In the genomic region with DNA sequence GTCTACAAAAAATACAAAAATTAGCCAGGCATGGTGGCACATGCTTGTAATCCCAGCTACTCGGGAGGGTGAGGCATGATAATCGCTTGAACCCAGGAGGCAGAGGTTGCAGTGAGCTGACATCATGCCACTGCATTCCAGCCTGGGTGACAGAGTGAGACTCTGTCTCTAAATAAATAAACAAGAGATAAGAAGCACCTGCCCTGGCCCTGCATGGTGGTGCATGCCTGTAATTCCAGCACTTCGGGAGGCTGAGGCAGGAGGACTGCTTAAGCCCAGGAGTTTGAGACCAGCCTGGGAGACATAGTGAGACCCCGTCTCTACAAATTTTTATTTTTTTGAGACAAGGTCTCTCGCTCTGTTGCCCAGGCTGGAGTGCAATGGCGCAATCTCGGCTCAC, we compare ENCODE assay signal across 7 cellular contexts.
DNase-seq lines count a peak whose midpoint lies in the region; ATAC-seq, FAIRE-seq and TF ChIP-seq lines count a peak whose summit lies in the region.
"Not testable (repeated sequence)": the region's sequence is repeated elsewhere in the genome, so short reads cannot be mapped to it uniquely, and the experiment has no call there.

No MANE protein-coding gene starts in this region.

- CTCF ChIA-PET in Caco-2 (lab: Charles Lee); HEK293 (lab: Yijun Ruan, JAX); Panc1 (lab: Charles Lee); K562 (lab: Yijun Ruan, JAX; ENCODE audit: low intra/inter-chr PET ratio); HepG2 (lab: Yijun Ruan, JAX; ENCODE audit: low intra/inter-chr PET ratio, low total read pairs): not testable (repeated sequence)

- peak; percentile 58 to 61 for DNase-seq in Caco-2
- DNase-seq in Panc1 (ENCODE audit: low read depth, low spot score); K562 (ENCODE audit: extremely low read depth in 1 of 4, low spot score in 3 of 4); memory B cell (ENCODE audit: low spot score in 2 of 2): not testable (repeated sequence)
- peak; percentile 16 for DNase-seq in HepG2 (ENCODE audit: low spot score)
- DNase-seq in trophoblast cell = peak; percentile 75 to 79

- H2BK120ac ChIP-seq in trophoblast cell (ENCODE audit: insufficient read depth, low read length, poor library complexity) = not testable (repeated sequence)

- not testable (repeated sequence) for H3K9me3 Mint-ChIP-seq in Caco-2 (ENCODE audit: unreplicated experiment); memory B cell

- H3K27ac ChIP-seq in HEK293 (ENCODE audit: extremely low read depth, low read depth, low read length); Panc1 (ENCODE audit: low read length); K562 (ENCODE audit: extremely low read depth, low read depth, low read length); HepG2 (ENCODE audit: extremely low read length, insufficient read depth, low read length); trophoblast cell (ENCODE audit: low read depth, low read length): not testable (repeated sequence)

- H2AK5ac ChIP-seq in trophoblast cell (ENCODE audit: low read length) = not testable (repeated sequence)

- ATAC-seq in Panc1 = 0 out of 2 replicates have a peak, but pooled peaks have one; percentile 44
- not testable (repeated sequence) for ATAC-seq in K562; memory B cell (ENCODE audit: low read depth)
- ATAC-seq in HepG2 = peak; percentile 74

- H3K4me3 Mint-ChIP-seq in Caco-2 (ENCODE audit: unreplicated experiment); memory B cell: not testable (repeated sequence)

- H3K23ac ChIP-seq in trophoblast cell (ENCODE audit: low read length) = not testable (repeated sequence)

- H3K79me1 ChIP-seq in trophoblast cell (ENCODE audit: low read length) = not testable (repeated sequence)

- H3K27me3 ChIP-seq in Caco-2 (replicated peaks; ENCODE audit: control insufficient read depth, insufficient read depth, low read length); Panc1 (ENCODE audit: control insufficient read depth, insufficient read depth, low read length); K562 (ENCODE audit: control insufficient read depth in 2 of 2, insufficient read depth in 2 of 2, low read length in 2 of 2); HepG2 (ENCODE audit: control insufficient read depth in 1 of 2, insufficient read depth in 2 of 2, low read length in 2 of 2); trophoblast cell (ENCODE audit: insufficient read depth, low read length): not testable (repeated sequence)

- H3K9me3 ChIP-seq in Caco-2; HEK293 (ENCODE audit: control insufficient read depth, insufficient read depth, low read depth, low read length); Panc1 (ENCODE audit: control insufficient read depth, insufficient read depth, low read depth, low read length); K562 (replicated peaks; ENCODE audit: control insufficient read depth, insufficient read depth, low read depth, low read length); HepG2 (ENCODE audit: low read length); trophoblast cell (ENCODE audit: insufficient read depth, low read depth, low read length): not testable (repeated sequence)

- H3K9me1 ChIP-seq in K562 (ENCODE audit: control insufficient read depth, insufficient read depth, low read length) = not testable (repeated sequence)

- H3K36me3 ChIP-seq in Caco-2 (ENCODE audit: control insufficient read depth, insufficient read depth, low read length); Panc1 (ENCODE audit: control insufficient read depth, insufficient read depth, low read length); HepG2 (replicated peaks in 1 of 2; ENCODE audit: control insufficient read depth in 1 of 2, insufficient read depth in 2 of 2, low read length in 2 of 2): not testable (repeated sequence)
- H3K36me3 ChIP-seq in HEK293 (ENCODE audit: control insufficient read depth in 2 of 2, insufficient read depth in 1 of 2, low read length in 2 of 2) (peaks cover 17 to 58% of the 10 kb centered on the region in 2 experiments), K562 (ENCODE audit: control insufficient read depth, insufficient read depth, low read length) (peaks cover 29% of the 10 kb centered on the region; the same call in 1 of the 3 replicates), trophoblast cell (ENCODE audit: control insufficient read depth in 1 of 2, insufficient read depth in 2 of 2, low read length in 2 of 2) (peaks cover 12 to 14% of the 10 kb centered on the region in 2 experiments)

- H3K18ac ChIP-seq in trophoblast cell (ENCODE audit: low read length) = not testable (repeated sequence)

- not testable (repeated sequence) for TF ChIP-seq RAD21 in K562 (CRISPR knock-in tag; conservative IDR thresholded peaks at IDR 0.05 in 1 of 2, IDR thresholded peaks at IDR 0.05 in 1 of 2); HepG2 (CRISPR knock-in tag; IDR thresholded peaks at IDR 0.05)

- not testable (repeated sequence) for H3K14ac ChIP-seq in trophoblast cell (ENCODE audit: low read length)

- intact Hi-C loops in Caco-2 (cut with micrococcal nuclease; ENCODE audit: unreplicated experiment); Panc1 (cut with micrococcal nuclease; ENCODE audit: unreplicated experiment); K562 (cut with micrococcal nuclease); HepG2 (cut with micrococcal nuclease; ENCODE audit: unreplicated experiment): not testable (repeated sequence)

- not testable (repeated sequence) for H3K4ac ChIP-seq in trophoblast cell (ENCODE audit: low read depth, low read length)

- H3K4me2 ChIP-seq in K562 (ENCODE audit: insufficient read depth, low read length); HepG2 (ENCODE audit: low read depth, low read length); trophoblast cell (ENCODE audit: low read length): not testable (repeated sequence)

- not testable (repeated sequence) for H3K27ac Mint-ChIP-seq in Caco-2 (ENCODE audit: unreplicated experiment)
- peak overlapping the region; percentile 20 for H3K27ac Mint-ChIP-seq in memory B cell

- H3K27me3 Mint-ChIP-seq in Caco-2 (ENCODE audit: insufficient read depth, unreplicated experiment); memory B cell: not testable (repeated sequence)

- not testable (repeated sequence) for H3K9ac ChIP-seq in K562 (ENCODE audit: insufficient read depth in 1 of 2, low read depth in 2 of 2, low read length in 2 of 2); HepG2 (ENCODE audit: insufficient read depth, low read depth, low read length); trophoblast cell (ENCODE audit: low read length)

- H3K4me1 ChIP-seq in Caco-2; HEK293 (ENCODE audit: control insufficient read depth, insufficient read depth, low read length); Panc1 (ENCODE audit: control insufficient read depth, insufficient read depth, low read length); K562 (replicated peaks in 1 of 2; ENCODE audit: control insufficient read depth in 2 of 2, insufficient read depth in 2 of 2, low read length in 2 of 2); HepG2 (ENCODE audit: insufficient read depth, low read length); trophoblast cell (ENCODE audit: control insufficient read depth in 1 of 2, insufficient read depth in 2 of 2, low read length in 2 of 2): not testable (repeated sequence)

- H3K36me3 Mint-ChIP-seq in Caco-2 (ENCODE audit: insufficient read depth, unreplicated experiment) = peaks cover 42% of the 10 kb centered on the region
- not testable (repeated sequence) for H3K36me3 Mint-ChIP-seq in memory B cell

- not testable (repeated sequence) for H4K20me1 ChIP-seq in K562 (replicated peaks; ENCODE audit: control insufficient read depth, insufficient read depth, low read length); HepG2 (ENCODE audit: insufficient read depth, low read length)

- not testable (repeated sequence) for H4K12ac ChIP-seq in trophoblast cell (ENCODE audit: low read depth, low read length)

- not testable (repeated sequence) for H4K8ac ChIP-seq in trophoblast cell (ENCODE audit: low read depth, low read length)

- in situ Hi-C loops in Panc1 (cut with HindIII; ENCODE audit: low pct_unique_long_range_greater_than_20kb, low sequenced_read_pairs); K562 (cut with MboI); HepG2 (cut with HindIII; ENCODE audit: extremely low pct_ligation_motif_present, low pct_unique_long_range_greater_than_20kb): not testable (repeated sequence)

- H3K79me2 ChIP-seq in K562 (ENCODE audit: control insufficient read depth, insufficient read depth, low read length); HepG2 (ENCODE audit: insufficient read depth, low read length); trophoblast cell (ENCODE audit: control insufficient read depth, insufficient read depth, low read length, poor library complexity): not testable (repeated sequence)

- not testable (repeated sequence) for H3K4me3 ChIP-seq in Caco-2 (ENCODE audit: low read depth, low read length); HEK293 (ENCODE audit: low read depth, low read length); Panc1 (ENCODE audit: low read depth in 2 of 2, low read length in 2 of 2); K562; HepG2 (replicated peaks in 1 of 3; ENCODE audit: insufficient read depth in 1 of 3, low read depth in 2 of 3, low read length in 3 of 3); trophoblast cell (ENCODE audit: low read depth, low read length)

- TF ChIP-seq CTCF in Caco-2 (IDR thresholded peaks at IDR 0.05; ENCODE audit: insufficient read depth in 1 of 2, low read depth in 1 of 2, low read length in 1 of 2, severe bottlenecking in 1 of 2, unreplicated experiment in 1 of 2); HEK293 (tag by site-specific recombination; IDR thresholded peaks at IDR 0.05); Panc1 (IDR thresholded peaks at IDR 0.05); K562 (IDR thresholded peaks at IDR 0.05 in 2 of 3, conservative IDR thresholded peaks at IDR 0.05 in 1 of 3; ENCODE audit: insufficient read depth in 2 of 3, low read depth in 1 of 3, low read length in 3 of 3); HepG2 (CRISPR knock-in tag; IDR thresholded peaks at IDR 0.05): not testable (repeated sequence)

- H2AFZ ChIP-seq in K562 (ENCODE audit: low read depth, low read length); HepG2 (ENCODE audit: low read length); trophoblast cell (ENCODE audit: insufficient read depth, low read length, poor library complexity): not testable (repeated sequence)

- not testable (repeated sequence) for TF ChIP-seq EP300 in K562 (IDR thresholded peaks at IDR 0.05; ENCODE audit: low read length); HepG2 (IDR thresholded peaks at IDR 0.05; ENCODE audit: low read depth in 2 of 2, low read length in 2 of 2)
- peak; percentile 38; the same call in 1 of the 2 replicates for TF ChIP-seq EP300 in HepG2 (CRISPR knock-in tag; IDR thresholded peaks at IDR 0.05; ENCODE audit: borderline replicate concordance)

- POLR2A ChIA-PET in Caco-2 (lab: Charles Lee); HEK293 (lab: Yijun Ruan, JAX); Panc1 (lab: Charles Lee); K562 (lab: Yijun Ruan, JAX); HepG2 (lab: Yijun Ruan, JAX): not testable (repeated sequence)

- BruUV-seq in Caco-2 (replicated peaks; lab: Mats Ljungman, UMichigan); Panc1 (replicated peaks; lab: Mats Ljungman, UMichigan); K562 (replicated peaks; lab: Mats Ljungman, UMichigan); HepG2 (replicated peaks; lab: Mats Ljungman, UMichigan): not testable (repeated sequence)

- H2BK12ac ChIP-seq in trophoblast cell (ENCODE audit: low read length) = not testable (repeated sequence)

- not testable (repeated sequence) for H3K4me1 Mint-ChIP-seq in Caco-2 (ENCODE audit: low read depth, unreplicated experiment); memory B cell

- H2BK5ac ChIP-seq in trophoblast cell (ENCODE audit: low read depth, low read length, poor library complexity) = not testable (repeated sequence)

- not testable (repeated sequence) for TF ChIP-seq POLR2A in K562 (conservative IDR thresholded peaks at IDR 0.05); HepG2 (IDR thresholded peaks at IDR 0.05; ENCODE audit: insufficient read depth in 1 of 2, low read depth in 2 of 2, low read length in 2 of 2)

- not testable (repeated sequence) for H4K91ac ChIP-seq in trophoblast cell (ENCODE audit: low read depth, low read length)

- 80% methylated on average over 7 of the region's 7 CpGs for WGBS in K562 (ENCODE audit: insufficient coverage, low coverage, missing lambda C conversion rate)
- 72% methylated on average over 7 of the region's 7 CpGs for WGBS in HepG2 (ENCODE audit: low lambda C conversion rate)
- WGBS in trophoblast cell (ENCODE audit: extremely low coverage, insufficient coverage, insufficient read length) = no CpG with 5 or more reads among the region's 7 CpGs

- not testable (repeated sequence) for FAIRE-seq in K562 (lab: Jason Lieb, UNC); HepG2 (lab: Jason Lieb, UNC)
